Comparison of ENCODE assay signal across 8 cellular contexts in the genomic region with DNA sequence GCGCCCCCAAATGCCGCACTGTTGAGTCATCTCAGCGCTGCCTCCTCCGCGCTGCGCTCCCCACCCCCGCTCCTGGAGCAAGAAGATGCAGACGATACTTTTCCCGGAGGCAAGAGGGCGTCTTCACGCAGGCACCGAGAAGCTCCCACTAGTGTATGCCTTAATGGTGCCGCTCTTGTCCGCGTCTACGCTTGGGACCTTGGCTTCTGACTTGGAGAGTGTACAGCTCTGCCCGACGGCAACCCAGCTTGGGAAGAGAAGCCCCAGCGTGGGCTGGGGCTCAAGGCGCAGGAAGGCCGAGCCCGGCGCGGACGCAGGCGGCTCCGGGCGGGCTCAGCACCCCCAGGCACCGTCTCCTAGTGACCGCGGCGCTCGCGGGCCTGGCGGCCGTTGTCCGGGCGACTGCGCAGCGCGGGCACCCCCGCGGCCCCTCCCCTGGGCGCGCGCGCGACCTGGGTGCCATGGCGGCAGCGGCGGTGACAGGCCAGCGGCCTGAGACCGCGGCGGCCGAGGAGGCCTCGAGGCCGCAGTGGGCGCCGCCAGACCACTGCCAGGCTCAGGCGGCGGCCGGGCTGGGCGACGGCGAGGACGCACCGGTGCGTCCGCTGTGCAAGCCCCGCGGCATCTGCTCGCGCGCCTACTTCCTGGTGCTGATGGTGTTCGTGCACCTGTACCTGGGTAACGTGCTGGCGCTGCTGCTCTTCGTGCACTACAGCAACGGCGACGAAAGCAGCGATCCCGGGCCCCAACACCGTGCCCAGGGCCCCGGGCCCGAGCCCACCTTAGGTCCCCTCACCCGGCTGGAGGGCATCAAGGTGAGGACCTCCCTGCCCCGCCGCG. TPM values are rescaled to one million over a fixed set of nuclear protein-coding genes. Genes with fewer than 3 reads are reported as not detected.
A peak's percentile ranks its signal among the peaks of the same experiment; 100 is the strongest.
DNase-seq lines count a peak whose midpoint lies in the region; ATAC-seq and TF ChIP-seq lines count a peak whose summit lies in the region.

Gene P4HTM, plus strand, starts transcription at position 446 of the 840 bp plus-strand sequence. Its CDS starts 16 bp downstream, at position 462.

- H3K4me3 ChIP-seq in right lobe of liver = peak within 1 kb of the TSS; percentile 82 to 88 (median 87)

- DNase-seq in DMS 273 (lab: John Stamatoyannopoulos, UW; ENCODE audit: unreplicated experiment) (peak; percentile 80), DMS 273 treated with DMSO at 0.1 percent for 48 hours (lab: John Stamatoyannopoulos, UW) (no peak), NCI-H510A treated with DMSO at 0.1 percent for 48 hours (lab: John Stamatoyannopoulos, UW) (peak; percentile 54), right lobe of liver (peak; percentile 73 to 81 (median 80))
- peak; percentile 84 to 86 for DNase-seq in activated CD4-positive, alpha-beta T cell treated with anti-CD3 and anti-CD28 coated beads, Interleukin-2, amount 50 U/mL, for 4 hours
- peak; percentile 85 for DNase-seq in stimulated activated CD4-positive, alpha-beta T cell treated with anti-CD3 and anti-CD28 coated beads, Interleukin-4, amount 100 ng/mL, for 1 hour

- peak; percentile 60 for ATAC-seq in HG02885 (IDR thresholded peaks at IDR 0.05; ENCODE audit: poor library complexity, unreplicated experiment)
- peak; percentile 76 to 89 (median 83) for ATAC-seq in right lobe of liver

- H3K27me3 ChIP-seq in right lobe of liver = no peaks in the 10 kb centered on the region

- no peaks in the 10 kb centered on the region for H3K27me3 Mint-ChIP-seq in dendritic cell treated with granulocyte-macrophage colony-stimulating factor and Interleukin-4, amounts not matched to agents 40 ng/mL and 50 ng/mL, for 4 days

- H3K4me3 Mint-ChIP-seq in dendritic cell treated with granulocyte-macrophage colony-stimulating factor and Interleukin-4, amounts not matched to agents 40 ng/mL and 50 ng/mL, for 4 days = peak within 1 kb of the TSS; percentile 85

- peak within 1 kb of the TSS; percentile 81 for H3K27ac Mint-ChIP-seq in dendritic cell treated with granulocyte-macrophage colony-stimulating factor and Interleukin-4, amounts not matched to agents 40 ng/mL and 50 ng/mL, for 4 days

- peaks cover 31% of the 10 kb centered on the region for H3K36me3 Mint-ChIP-seq in dendritic cell treated with granulocyte-macrophage colony-stimulating factor and Interleukin-4, amounts not matched to agents 40 ng/mL and 50 ng/mL, for 4 days (ENCODE audit: low read depth)

- peak; percentile 34 for TF ChIP-seq POLR2A in right lobe of liver (IDR thresholded peaks at IDR 0.05)

- peak within 1 kb of the TSS; percentile 60 to 75 (median 65) for H3K27ac ChIP-seq in right lobe of liver

- no CpG with 5 or more reads among the region's 91 CpGs for WGBS in right lobe of liver (ENCODE audit: insufficient coverage, low coverage, low lambda C conversion rate, missing lambda C conversion rate)

- H3K9me3 ChIP-seq in right lobe of liver = no peaks in the 10 kb centered on the region

- peak in 3 of 4 donors; percentile 21 to 35 (median 27) for TF ChIP-seq CTCF in right lobe of liver (IDR thresholded peaks at IDR 0.05)

- no peaks in the 10 kb centered on the region for H3K9me3 Mint-ChIP-seq in dendritic cell treated with granulocyte-macrophage colony-stimulating factor and Interleukin-4, amounts not matched to agents 40 ng/mL and 50 ng/mL, for 4 days

- peaks cover 0 to 20% (median 6%) of the 10 kb centered on the region in 4 donors for H3K4me1 ChIP-seq in right lobe of liver

- intact Hi-C loops in dendritic cell treated with granulocyte-macrophage colony-stimulating factor and Interleukin-4, amounts not matched to agents 40 ng/mL and 50 ng/mL, for 4 days (cut with micrococcal nuclease) = loop anchor here (5.0 kb wide), 1 partner anchor 37 kb away; the partner anchor contains the start of gene IMPDH2
- intact Hi-C loops in right lobe of liver (cut with DNase I) = no loop called here

- peaks cover 41% of the 10 kb centered on the region for H3K4me1 Mint-ChIP-seq in dendritic cell treated with granulocyte-macrophage colony-stimulating factor and Interleukin-4, amounts not matched to agents 40 ng/mL and 50 ng/mL, for 4 days (ENCODE audit: low read depth)

- H3K36me3 ChIP-seq in right lobe of liver = peaks cover 0 to 2% (median under 1%) of the 10 kb centered on the region in 4 donors

RNA-seq across cellular contexts. Expression of gene P4HTM, which starts in this region (rescaled TPM):
- total RNA-seq in right lobe of liver = 10 to 100 TPM in 5 of 6 experiments, 1 to 10 TPM in 1; 7.7 to 19.2 (median 11.1) TPM
